Comparison of ENCODE assay signal across 1 cellular context in the genomic region with DNA sequence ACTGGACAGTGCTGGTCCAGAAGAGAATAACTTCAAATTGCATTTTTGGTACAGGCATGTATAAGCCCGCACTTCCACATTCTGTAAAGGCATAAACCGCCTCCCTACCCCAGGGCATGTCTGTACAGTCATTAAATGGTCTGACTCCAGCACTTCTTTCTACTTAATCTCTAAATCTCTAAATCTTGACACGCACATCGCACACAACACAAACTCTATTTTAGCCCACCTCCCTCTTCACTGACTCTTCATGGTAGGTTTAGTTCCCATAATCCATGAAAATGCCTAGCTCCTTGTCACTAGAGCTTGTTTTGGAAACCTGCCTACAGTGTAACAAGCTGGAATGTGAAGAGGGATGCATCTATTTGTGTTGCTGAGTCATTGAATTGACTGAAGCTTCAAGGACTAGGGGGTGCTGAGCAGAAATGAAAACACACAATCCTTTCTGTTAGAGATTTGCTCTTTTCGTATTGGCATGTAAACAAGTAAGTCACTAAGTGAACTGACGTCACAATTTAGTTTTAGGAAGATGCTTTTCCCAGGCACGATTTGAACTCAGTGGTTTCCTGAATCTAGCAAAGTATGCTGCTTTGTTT.
TF ChIP-seq lines count a peak whose summit lies in the region.

No MANE protein-coding gene starts in this region.

TF ChIP-seq in K562, 482 proteins besides CTCF, POLR2A, EP300 and RAD21 (continued from another document and continues in another):
- TF ChIP-seq, protein P1, sequence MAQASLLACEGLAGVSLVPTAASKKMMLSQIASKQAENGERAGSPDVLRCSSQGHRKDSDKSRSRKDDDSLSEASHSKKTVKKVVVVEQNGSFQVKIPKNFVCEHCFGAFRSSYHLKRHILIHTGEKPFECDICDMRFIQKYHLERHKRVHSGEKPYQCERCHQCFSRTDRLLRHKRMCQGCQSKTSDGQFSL (CRISPR knock-in tag; IDR thresholded peaks at IDR 0.05) = no peak
- TF ChIP-seq, protein P1 (tag; IDR thresholded peaks at IDR 0.05) = no peak
- TF ChIP-seq SIN3A (IDR thresholded peaks at IDR 0.05; ENCODE audit: borderline replicate concordance in 2 of 2, control insufficient read depth in 1 of 2, low read depth in 2 of 2, low read length in 2 of 2) (no peak), EHMT2 (IDR thresholded peaks at IDR 0.05) (peak; percentile 68), ZNF75A (CRISPR knock-in tag; IDR thresholded peaks at IDR 0.05) (no peak), POLR2AphosphoS2 (IDR thresholded peaks at IDR 0.05; ENCODE audit: low read length) (no peak), TEAD2 (tag; IDR thresholded peaks at IDR 0.05) (peak; percentile 66), E2F3 (CRISPR knock-in tag; IDR thresholded peaks at IDR 0.05) (no peak), MED1 (CRISPR knock-in tag; IDR thresholded peaks at IDR 0.05; ENCODE audit: borderline replicate concordance) (no peak), ZNF23 (CRISPR knock-in tag; IDR thresholded peaks at IDR 0.05) (no peak), BRF1 (IDR thresholded peaks at IDR 0.05; ENCODE audit: borderline replicate concordance, extremely low read depth, insufficient read length) (no peak), TCF3 (CRISPR knock-in tag; IDR thresholded peaks at IDR 0.05) (no peak), HDAC3 (IDR thresholded peaks at IDR 0.05; ENCODE audit: borderline replicate concordance, partially characterized antibody) (no peak), NFIC (IDR thresholded peaks at IDR 0.05) (no peak), CREM (IDR thresholded peaks at IDR 0.05; ENCODE audit: low read depth) (peak; percentile 49; the same call in 1 of the 2 replicates), BCL6 (CRISPR knock-in tag; IDR thresholded peaks at IDR 0.05) (no peak), ZNF217 (CRISPR knock-in tag; IDR thresholded peaks at IDR 0.05) (no peak), FOXM1 (IDR thresholded peaks at IDR 0.05; ENCODE audit: low read depth) (no peak), FOXM1 (CRISPR knock-in tag; IDR thresholded peaks at IDR 0.05; ENCODE audit: low read depth) (no peak), ZNF561 (CRISPR knock-in tag; conservative IDR thresholded peaks at IDR 0.05) (no peak), DDX20 (tag; IDR thresholded peaks at IDR 0.05; ENCODE audit: low read depth) (no peak), ZSCAN32 (CRISPR knock-in tag; IDR thresholded peaks at IDR 0.05) (no peak), GABPB2 (CRISPR knock-in tag; conservative IDR thresholded peaks at IDR 0.05) (no peak), DPF2 (IDR thresholded peaks at IDR 0.05) (peak; percentile 71), ZNF175 (CRISPR knock-in tag; IDR thresholded peaks at IDR 0.05; ENCODE audit: low read depth) (no peak), ZNF143 (CRISPR knock-in tag; IDR thresholded peaks at IDR 0.05) (no peak), DIDO1 (tag; IDR thresholded peaks at IDR 0.05; ENCODE audit: low read depth) (no peak), MYC (IDR thresholded peaks at IDR 0.05; ENCODE audit: low read depth, low read length) (no peak), MYC (CRISPR knock-in tag; IDR thresholded peaks at IDR 0.05; ENCODE audit: borderline replicate concordance, low read depth) (no peak), CBFB (CRISPR knock-in tag; IDR thresholded peaks at IDR 0.05) (no peak), ZNF696 (CRISPR knock-in tag; conservative IDR thresholded peaks at IDR 0.05) (no peak), C11orf30 (IDR thresholded peaks at IDR 0.05; ENCODE audit: low read depth) (peak; percentile 89), SNRNP70 (optimal IDR thresholded peaks at IDR 0.05; ENCODE audit: low read depth, low read length) (no peak), ATF7 (IDR thresholded peaks at IDR 0.05) (peak; percentile 63; the same call in 1 of the 2 replicates), ILF3 (IDR thresholded peaks at IDR 0.05; ENCODE audit: borderline replicate concordance) (no peak), TBP (optimal IDR thresholded peaks at IDR 0.05; ENCODE audit: low read depth, low read length) (no peak), XRCC4 (IDR thresholded peaks at IDR 0.05; ENCODE audit: extremely low read depth, insufficient read depth, insufficient read length) (no peak), SMARCA5 (IDR thresholded peaks at IDR 0.05) (no peak), GTF2F1 (IDR thresholded peaks at IDR 0.05; ENCODE audit: low read depth, low read length) (no peak), MCM2 (IDR thresholded peaks at IDR 0.05; ENCODE audit: low read depth) (no peak), ZNF239 (CRISPR knock-in tag; IDR thresholded peaks at IDR 0.05) (no peak), TEAD4 (IDR thresholded peaks at IDR 0.05; ENCODE audit: low read length) (peak; percentile 70; the same call in 1 of the 2 replicates), TEAD4 (CRISPR knock-in tag; IDR thresholded peaks at IDR 0.05; ENCODE audit: borderline replicate concordance) (no peak), NFIX (CRISPR knock-in tag; IDR thresholded peaks at IDR 0.05; ENCODE audit: low read depth) (no peak), COPS2 (conservative IDR thresholded peaks at IDR 0.05) (no peak)
- TF ChIP-seq, protein P2, sequence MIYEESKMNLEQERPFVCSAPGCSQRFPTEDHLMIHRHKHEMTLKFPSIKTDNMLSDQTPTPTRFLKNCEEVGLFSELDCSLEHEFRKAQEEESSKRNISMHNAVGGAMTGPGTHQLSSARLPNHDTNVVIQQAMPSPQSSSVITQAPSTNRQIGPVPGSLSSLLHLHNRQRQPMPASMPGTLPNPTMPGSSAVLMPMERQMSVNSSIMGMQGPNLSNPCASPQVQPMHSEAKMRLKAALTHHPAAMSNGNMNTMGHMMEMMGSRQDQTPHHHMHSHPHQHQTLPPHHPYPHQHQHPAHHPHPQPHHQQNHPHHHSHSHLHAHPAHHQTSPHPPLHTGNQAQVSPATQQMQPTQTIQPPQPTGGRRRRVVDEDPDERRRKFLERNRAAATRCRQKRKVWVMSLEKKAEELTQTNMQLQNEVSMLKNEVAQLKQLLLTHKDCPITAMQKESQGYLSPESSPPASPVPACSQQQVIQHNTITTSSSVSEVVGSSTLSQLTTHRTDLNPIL (CRISPR knock-in tag; IDR thresholded peaks at IDR 0.05) = no peak
- TF ChIP-seq, protein P3, sequence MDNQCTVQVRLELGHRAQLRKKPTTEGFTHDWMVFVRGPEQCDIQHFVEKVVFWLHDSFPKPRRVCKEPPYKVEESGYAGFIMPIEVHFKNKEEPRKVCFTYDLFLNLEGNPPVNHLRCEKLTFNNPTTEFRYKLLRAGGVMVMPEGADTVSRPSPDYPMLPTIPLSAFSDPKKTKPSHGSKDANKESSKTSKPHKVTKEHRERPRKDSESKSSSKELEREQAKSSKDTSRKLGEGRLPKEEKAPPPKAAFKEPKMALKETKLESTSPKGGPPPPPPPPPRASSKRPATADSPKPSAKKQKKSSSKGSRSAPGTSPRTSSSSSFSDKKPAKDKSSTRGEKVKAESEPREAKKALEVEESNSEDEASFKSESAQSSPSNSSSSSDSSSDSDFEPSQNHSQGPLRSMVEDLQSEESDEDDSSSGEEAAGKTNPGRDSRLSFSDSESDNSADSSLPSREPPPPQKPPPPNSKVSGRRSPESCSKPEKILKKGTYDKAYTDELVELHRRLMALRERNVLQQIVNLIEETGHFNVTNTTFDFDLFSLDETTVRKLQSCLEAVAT (IDR thresholded peaks at IDR 0.05) = no peak
- TF ChIP-seq, protein P4, sequence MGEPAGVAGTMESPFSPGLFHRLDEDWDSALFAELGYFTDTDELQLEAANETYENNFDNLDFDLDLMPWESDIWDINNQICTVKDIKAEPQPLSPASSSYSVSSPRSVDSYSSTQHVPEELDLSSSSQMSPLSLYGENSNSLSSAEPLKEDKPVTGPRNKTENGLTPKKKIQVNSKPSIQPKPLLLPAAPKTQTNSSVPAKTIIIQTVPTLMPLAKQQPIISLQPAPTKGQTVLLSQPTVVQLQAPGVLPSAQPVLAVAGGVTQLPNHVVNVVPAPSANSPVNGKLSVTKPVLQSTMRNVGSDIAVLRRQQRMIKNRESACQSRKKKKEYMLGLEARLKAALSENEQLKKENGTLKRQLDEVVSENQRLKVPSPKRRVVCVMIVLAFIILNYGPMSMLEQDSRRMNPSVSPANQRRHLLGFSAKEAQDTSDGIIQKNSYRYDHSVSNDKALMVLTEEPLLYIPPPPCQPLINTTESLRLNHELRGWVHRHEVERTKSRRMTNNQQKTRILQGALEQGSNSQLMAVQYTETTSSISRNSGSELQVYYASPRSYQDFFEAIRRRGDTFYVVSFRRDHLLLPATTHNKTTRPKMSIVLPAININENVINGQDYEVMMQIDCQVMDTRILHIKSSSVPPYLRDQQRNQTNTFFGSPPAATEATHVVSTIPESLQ (CRISPR knock-in tag; IDR thresholded peaks at IDR 0.05) = no peak
- TF ChIP-seq, protein P5, sequence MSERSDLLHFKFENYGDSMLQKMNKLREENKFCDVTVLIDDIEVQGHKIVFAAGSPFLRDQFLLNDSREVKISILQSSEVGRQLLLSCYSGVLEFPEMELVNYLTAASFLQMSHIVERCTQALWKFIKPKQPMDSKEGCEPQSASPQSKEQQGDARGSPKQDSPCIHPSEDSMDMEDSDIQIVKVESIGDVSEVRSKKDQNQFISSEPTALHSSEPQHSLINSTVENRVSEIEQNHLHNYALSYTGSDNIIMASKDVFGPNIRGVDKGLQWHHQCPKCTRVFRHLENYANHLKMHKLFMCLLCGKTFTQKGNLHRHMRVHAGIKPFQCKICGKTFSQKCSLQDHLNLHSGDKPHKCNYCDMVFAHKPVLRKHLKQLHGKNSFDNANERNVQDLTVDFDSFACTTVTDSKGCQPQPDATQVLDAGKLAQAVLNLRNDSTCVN (CRISPR knock-in tag; IDR thresholded peaks at IDR 0.05) = no peak
- TF ChIP-seq, protein P6, sequence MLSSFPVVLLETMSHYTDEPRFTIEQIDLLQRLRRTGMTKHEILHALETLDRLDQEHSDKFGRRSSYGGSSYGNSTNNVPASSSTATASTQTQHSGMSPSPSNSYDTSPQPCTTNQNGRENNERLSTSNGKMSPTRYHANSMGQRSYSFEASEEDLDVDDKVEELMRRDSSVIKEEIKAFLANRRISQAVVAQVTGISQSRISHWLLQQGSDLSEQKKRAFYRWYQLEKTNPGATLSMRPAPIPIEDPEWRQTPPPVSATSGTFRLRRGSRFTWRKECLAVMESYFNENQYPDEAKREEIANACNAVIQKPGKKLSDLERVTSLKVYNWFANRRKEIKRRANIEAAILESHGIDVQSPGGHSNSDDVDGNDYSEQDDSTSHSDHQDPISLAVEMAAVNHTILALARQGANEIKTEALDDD (IDR thresholded peaks at IDR 0.05) = no peak
- TF ChIP-seq, protein P7, sequence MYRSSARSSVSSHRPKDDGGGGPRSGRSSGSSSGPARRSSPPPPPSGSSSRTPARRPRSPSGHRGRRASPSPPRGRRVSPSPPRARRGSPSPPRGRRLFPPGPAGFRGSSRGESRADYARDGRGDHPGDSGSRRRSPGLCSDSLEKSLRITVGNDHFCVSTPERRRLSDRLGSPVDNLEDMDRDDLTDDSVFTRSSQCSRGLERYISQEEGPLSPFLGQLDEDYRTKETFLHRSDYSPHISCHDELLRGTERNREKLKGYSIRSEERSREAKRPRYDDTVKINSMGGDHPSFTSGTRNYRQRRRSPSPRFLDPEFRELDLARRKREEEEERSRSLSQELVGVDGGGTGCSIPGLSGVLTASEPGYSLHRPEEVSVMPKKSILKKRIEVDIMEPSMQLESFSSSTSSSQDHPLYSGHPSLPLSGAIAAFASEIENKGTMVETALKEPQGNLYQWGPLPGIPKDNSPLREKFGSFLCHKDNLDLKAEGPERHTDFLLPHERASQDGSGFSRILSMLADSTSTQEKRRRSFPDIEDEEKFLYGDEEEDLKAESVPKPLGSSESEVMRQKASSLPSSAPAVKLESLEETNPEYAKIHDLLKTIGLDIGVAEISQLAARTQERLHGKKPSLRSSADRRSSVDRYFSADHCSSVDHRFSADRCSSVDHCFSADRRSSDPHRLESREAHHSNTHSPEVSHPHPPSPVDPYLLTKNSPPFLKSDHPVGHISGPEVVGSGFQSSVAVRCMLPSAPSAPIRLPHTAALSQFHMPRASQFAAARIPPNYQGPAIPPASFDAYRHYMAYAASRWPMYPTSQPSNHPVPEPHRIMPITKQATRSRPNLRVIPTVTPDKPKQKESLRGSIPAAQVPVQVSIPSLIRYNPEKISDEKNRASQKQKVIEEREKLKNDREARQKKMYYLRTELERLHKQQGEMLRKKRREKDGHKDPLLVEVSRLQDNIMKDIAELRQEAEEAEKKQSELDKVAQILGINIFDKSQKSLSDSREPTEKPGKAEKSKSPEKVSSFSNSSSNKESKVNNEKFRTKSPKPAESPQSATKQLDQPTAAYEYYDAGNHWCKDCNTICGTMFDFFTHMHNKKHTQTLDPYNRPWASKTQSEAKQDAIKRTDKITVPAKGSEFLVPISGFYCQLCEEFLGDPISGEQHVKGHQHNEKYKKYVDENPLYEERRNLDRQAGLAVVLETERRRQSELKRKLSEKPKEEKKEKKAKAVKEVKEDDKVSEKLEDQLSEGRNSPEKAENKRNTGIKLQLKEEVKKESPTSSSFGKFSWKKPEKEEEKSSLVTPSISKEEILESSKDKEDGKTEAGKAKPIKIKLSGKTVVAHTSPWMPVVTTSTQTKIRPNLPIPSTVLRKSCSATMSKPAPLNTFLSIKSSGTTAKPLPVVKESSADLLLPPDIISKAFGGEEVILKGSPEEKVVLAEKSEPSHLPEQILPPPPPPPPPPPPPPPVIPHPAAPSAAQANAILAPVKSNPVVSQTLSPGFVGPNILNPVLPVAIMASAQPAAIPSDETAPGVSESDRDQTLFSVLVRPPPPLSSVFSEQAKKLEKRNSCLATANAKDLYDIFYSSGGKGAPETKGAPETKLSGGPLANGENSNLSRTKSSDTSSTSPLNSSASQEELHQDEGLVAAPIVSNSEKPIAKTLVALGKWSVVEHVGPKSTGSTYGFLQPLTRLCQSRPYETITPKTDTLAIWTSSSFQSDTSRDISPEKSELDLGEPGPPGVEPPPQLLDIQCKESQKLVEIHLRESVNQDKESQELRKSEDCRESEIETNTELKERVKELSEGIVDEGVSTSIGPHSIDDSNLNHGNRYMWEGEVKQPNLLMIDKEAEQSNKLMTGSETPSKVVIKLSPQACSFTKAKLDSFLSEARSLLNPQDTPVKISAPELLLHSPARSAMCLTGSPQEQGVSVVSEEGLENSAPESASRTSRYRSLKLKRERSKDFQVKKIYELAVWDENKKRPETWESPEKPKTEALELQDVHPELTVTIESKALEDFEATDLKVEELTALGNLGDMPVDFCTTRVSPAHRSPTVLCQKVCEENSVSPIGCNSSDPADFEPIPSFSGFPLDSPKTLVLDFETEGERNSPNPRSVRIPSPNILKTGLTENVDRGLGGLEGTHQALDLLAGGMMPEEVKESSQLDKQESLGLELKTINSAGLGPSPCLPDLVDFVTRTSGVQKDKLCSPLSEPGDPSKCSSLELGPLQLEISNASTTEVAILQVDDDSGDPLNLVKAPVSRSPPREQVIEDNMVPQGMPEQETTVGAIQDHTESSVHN (IDR thresholded peaks at IDR 0.05; ENCODE audit: borderline replicate concordance in 1 of 2, low read depth in 1 of 2) = no peak
- TF ChIP-seq, protein P8, sequence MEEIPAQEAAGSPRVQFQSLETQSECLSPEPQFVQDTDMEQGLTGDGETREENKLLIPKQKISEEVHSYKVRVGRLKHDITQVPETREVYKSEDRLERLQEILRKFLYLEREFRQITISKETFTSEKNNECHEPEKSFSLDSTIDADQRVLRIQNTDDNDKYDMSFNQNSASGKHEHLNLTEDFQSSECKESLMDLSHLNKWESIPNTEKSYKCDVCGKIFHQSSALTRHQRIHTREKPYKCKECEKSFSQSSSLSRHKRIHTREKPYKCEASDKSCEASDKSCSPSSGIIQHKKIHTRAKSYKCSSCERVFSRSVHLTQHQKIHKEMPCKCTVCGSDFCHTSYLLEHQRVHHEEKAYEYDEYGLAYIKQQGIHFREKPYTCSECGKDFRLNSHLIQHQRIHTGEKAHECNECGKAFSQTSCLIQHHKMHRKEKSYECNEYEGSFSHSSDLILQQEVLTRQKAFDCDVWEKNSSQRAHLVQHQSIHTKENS (CRISPR knock-in tag; IDR thresholded peaks at IDR 0.05) = no peak
